ENCODE assay signal across 15 cellular contexts in the genomic region with DNA sequence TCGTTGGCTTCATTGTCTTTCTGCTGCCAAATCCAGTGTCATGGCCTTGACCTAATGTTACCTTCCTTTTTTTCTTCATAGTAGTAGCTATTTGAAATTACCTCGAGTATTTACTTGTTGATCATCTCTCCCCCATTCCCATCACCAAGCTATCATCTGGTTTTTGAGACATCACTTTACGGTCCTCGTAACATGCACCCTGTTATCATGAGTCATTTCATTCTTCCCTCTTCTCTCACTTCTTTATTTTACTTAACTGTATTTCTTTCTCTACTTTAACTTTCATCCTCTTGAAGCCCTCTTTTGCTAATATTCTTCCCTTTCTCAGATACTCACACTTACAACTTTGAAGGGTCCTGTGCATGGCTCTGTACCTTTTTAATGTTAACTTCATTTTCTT.
"Had no signal": no experiment of that assay in that cellular context is flagged by ENCODE, and none has a peak within 500 bp of the region (broad histone marks: within the 10 kb centered on the region; RNA-seq: fewer than 3 reads in every experiment).

No MANE protein-coding gene starts in this region.

- H3K27ac ChIP-seq: ascending aorta, dorsolateral prefrontal cortex, lower lobe of right lung, transverse colon had no signal

- H3K4me1 ChIP-seq: ascending aorta, lower lobe of right lung, transverse colon had no signal

- H3K4me1 Mint-ChIP-seq: mesothelial cell of epicardium had no signal

- ATAC-seq: activated naive CD4-positive, alpha-beta T cell treated with anti-CD3 and anti-CD28 coated beads, Interleukin-2, amount 50 U/mL, for 72 hours; esophagus mucosa; left cardiac atrium; lower lobe of right lung; right cardiac atrium had no signal

- H3K4me3 ChIP-seq: ascending aorta, dorsolateral prefrontal cortex, lower lobe of right lung, smooth muscle cell, transverse colon had no signal

- H3K9me3 Mint-ChIP-seq: activated naive CD4-positive, alpha-beta T cell treated with anti-CD3 and anti-CD28 coated beads, Interleukin-2, amount 50 U/mL, for 72 hours; immature natural killer cell; mesothelial cell of epicardium had no signal

- H3K27ac Mint-ChIP-seq: mesothelial cell of epicardium had no signal

- H3K27me3 ChIP-seq: ascending aorta, dorsolateral prefrontal cortex, transverse colon had no signal

- H3K9me3 ChIP-seq: ascending aorta, lower lobe of right lung, transverse colon had no signal

- H3K4me3 Mint-ChIP-seq: immature natural killer cell, mesothelial cell of epicardium had no signal

- DNase-seq: activated CD4-positive, alpha-beta T cell treated with anti-CD3 and anti-CD28 coated beads, Interleukin-2, amount 50 U/mL, for 48 hours; activated CD4-positive, CD25-positive, alpha-beta regulatory T cell; activated CD8-positive, alpha-beta memory T cell treated with anti-CD3 and anti-CD28 coated beads, Interleukin-2, amount 50 U/mL, for 48 hours; dorsolateral prefrontal cortex; immature natural killer cell; left cardiac atrium; lower lobe of right lung; posterior cingulate gyrus; right cardiac atrium; transverse colon had no signal
